Comparison of ENCODE assay signal across 14 cellular contexts in the genomic region with DNA sequence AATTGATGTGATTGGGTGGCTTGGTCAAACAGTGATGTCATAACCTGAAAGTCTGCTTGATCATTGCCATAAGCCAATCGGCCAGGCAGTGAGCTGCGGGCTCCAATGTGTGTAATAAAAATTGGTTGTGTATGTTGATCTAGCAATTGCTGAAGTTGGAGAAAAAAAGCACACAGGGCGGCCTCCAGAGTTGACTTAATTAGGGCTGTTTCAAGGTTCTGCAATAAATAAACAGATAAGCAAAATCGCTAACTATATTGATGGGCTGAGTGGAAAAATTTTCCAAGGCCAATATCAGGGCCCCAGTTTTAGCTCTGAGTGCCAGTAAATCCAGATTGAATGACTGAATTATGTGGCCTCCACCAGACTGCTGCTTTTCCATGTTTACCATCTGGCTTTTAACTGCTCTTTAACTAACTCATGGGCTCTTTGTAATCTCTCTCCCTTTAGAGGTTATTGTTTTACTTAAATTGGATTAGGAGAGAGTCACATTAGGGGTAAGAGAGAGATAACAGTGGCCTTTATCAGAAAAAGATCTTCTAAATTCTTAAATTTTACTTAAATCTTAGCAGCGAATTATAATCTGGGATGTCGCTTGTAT.
"Had no signal": no experiment of that assay in that cellular context is flagged by ENCODE, and none has a peak within 500 bp of the region (broad histone marks: within the 10 kb centered on the region; RNA-seq: fewer than 3 reads in every experiment).

No MANE protein-coding gene starts in this region.

- H3K27ac ChIP-seq: sigmoid colon had no signal

- H3K27me3 ChIP-seq: sigmoid colon had no signal

- H3K9me3 Mint-ChIP-seq: activated naive CD8-positive, alpha-beta T cell treated with anti-CD3 and anti-CD28 coated beads for 36 hours; nephron had no signal

- H3K4me1 ChIP-seq: sigmoid colon had no signal

- H3K4me3 ChIP-seq: sigmoid colon had no signal

- H3K27me3 Mint-ChIP-seq: activated naive CD8-positive, alpha-beta T cell treated with anti-CD3 and anti-CD28 coated beads for 36 hours; brain had no signal

- H3K36me3 ChIP-seq: sigmoid colon had no signal

- H3K27ac Mint-ChIP-seq: activated naive CD8-positive, alpha-beta T cell treated with anti-CD3 and anti-CD28 coated beads for 36 hours; nephron; stimulated activated effector memory CD8-positive, alpha-beta T cell treated with anti-CD3 and anti-CD28 coated beads, Interleukin-12 subunit alpha, Interleukin-12 subunit beta, amount 100 ng/mL, for 72 hours had no signal

- H3K9me3 ChIP-seq: sigmoid colon had no signal

- ATAC-seq: activated CD4-positive, CD25-positive, alpha-beta regulatory T cell treated with anti-CD3 and anti-CD28 coated beads, Interleukin-2, amount 50 U/mL, for 24 hours; stimulated activated effector memory CD8-positive, alpha-beta T cell treated with anti-CD3 and anti-CD28 coated beads, Interleukin-12 subunit alpha, Interleukin-12 subunit beta, amount 100 ng/mL, for 72 hours had no signal

- H3K36me3 Mint-ChIP-seq: activated naive CD8-positive, alpha-beta T cell treated with anti-CD3 and anti-CD28 coated beads for 36 hours; brain; stimulated activated effector memory CD8-positive, alpha-beta T cell treated with anti-CD3 and anti-CD28 coated beads, Interleukin-12 subunit alpha, Interleukin-12 subunit beta, amount 100 ng/mL, for 72 hours had no signal

- H3K4me3 Mint-ChIP-seq: activated naive CD8-positive, alpha-beta T cell treated with anti-CD3 and anti-CD28 coated beads for 36 hours; nephron; stimulated activated effector memory CD8-positive, alpha-beta T cell treated with anti-CD3 and anti-CD28 coated beads, Interleukin-12 subunit alpha, Interleukin-12 subunit beta, amount 100 ng/mL, for 72 hours had no signal

- H3K4me1 Mint-ChIP-seq: activated naive CD8-positive, alpha-beta T cell treated with anti-CD3 and anti-CD28 coated beads for 36 hours; stimulated activated effector memory CD8-positive, alpha-beta T cell treated with anti-CD3 and anti-CD28 coated beads, Interleukin-12 subunit alpha, Interleukin-12 subunit beta, amount 100 ng/mL, for 72 hours had no signal

- DNase-seq: activated CD4-positive, alpha-beta T cell treated with anti-CD3 and anti-CD28 coated beads, Interleukin-2, amount 50 U/mL, for 1 hour; activated CD8-positive, alpha-beta memory T cell treated with anti-CD3 and anti-CD28 coated beads for 24 hours; activated gamma-delta T cell treated with Interleukin-2 at 50 U/mL for 16 hours; central memory CD4-positive, alpha-beta T cell; cortex of kidney; effector CD8-positive, alpha-beta T cell; foreskin melanocyte; kidney glomerular epithelial cell; sigmoid colon had no signal
